In the genomic region with DNA sequence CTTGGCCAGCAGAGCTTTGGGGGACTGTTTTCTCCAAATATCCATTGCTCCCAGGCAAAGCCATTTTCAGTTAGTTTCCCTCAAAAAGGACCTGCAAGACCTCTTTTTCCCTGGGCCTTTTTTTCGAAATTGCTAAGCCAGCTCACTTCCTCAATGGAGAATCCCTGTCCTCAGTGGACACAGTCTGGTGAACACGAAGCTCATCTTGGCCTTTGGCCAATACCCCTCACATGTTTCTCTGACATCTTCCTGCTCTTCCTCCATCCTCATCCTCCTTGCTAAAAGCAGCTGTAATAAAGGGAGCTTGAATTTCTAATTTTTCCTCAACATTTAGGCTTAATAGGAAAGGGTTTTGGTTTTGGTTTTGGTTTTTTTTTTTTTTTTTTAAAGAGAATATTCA, we compare ENCODE assay signal across 17 cellular contexts.
"Had no signal": no experiment of that assay in that cellular context is flagged by ENCODE, and none has a peak within 500 bp of the region (broad histone marks: within the 10 kb centered on the region; RNA-seq: fewer than 3 reads in every experiment).

No MANE protein-coding gene starts in this region.

- ATAC-seq: gastrocnemius medialis; heart left ventricle; right cardiac atrium; stimulated activated naive CD8-positive, alpha-beta T cell treated with anti-CD3 and anti-CD28 coated beads, Interleukin-15, Interleukin-2, amounts not matched to agents 100 U/mL and 50 U/mL, for 24 hours had no signal

- DNase-seq: activated CD4-positive, alpha-beta T cell treated with anti-CD3 and anti-CD28 coated beads, Interleukin-2, amount 50 U/mL, for 48 hours; activated gamma-delta T cell; erythroblast; gastrocnemius medialis; heart left ventricle; kidney; left ventricle myocardium inferior; mammary epithelial cell; right cardiac atrium; stimulated activated naive CD8-positive, alpha-beta T cell treated with anti-CD3 and anti-CD28 coated beads, Interleukin-15, Interleukin-2, amounts not matched to agents 100 U/mL and 50 U/mL, for 24 hours; substantia nigra had no signal

- H3K27ac ChIP-seq: ascending aorta, breast epithelium, coronary artery, gastrocnemius medialis, heart left ventricle, left ventricle myocardium inferior, prostate gland, skin epidermis, tibial nerve had no signal

- H3K27me3 ChIP-seq: ascending aorta, gastrocnemius medialis had no signal

- H3K36me3 ChIP-seq: ascending aorta, breast epithelium, gastrocnemius medialis, heart left ventricle, left ventricle myocardium inferior, prostate gland, tibial nerve had no signal

- H3K4me1 ChIP-seq: ascending aorta, breast epithelium, gastrocnemius medialis, heart left ventricle, left ventricle myocardium inferior, prostate gland, tibial nerve had no signal

- H3K4me3 ChIP-seq: ascending aorta, breast epithelium, coronary artery, gastrocnemius medialis, heart left ventricle, left ventricle myocardium inferior, prostate gland, skin epidermis, tibial nerve had no signal

- H3K9me3 ChIP-seq: ascending aorta, breast epithelium, gastrocnemius medialis, heart left ventricle, left ventricle myocardium inferior, prostate gland, tibial nerve had no signal
